1 cellular context compared by ENCODE assay signal in the genomic region with DNA sequence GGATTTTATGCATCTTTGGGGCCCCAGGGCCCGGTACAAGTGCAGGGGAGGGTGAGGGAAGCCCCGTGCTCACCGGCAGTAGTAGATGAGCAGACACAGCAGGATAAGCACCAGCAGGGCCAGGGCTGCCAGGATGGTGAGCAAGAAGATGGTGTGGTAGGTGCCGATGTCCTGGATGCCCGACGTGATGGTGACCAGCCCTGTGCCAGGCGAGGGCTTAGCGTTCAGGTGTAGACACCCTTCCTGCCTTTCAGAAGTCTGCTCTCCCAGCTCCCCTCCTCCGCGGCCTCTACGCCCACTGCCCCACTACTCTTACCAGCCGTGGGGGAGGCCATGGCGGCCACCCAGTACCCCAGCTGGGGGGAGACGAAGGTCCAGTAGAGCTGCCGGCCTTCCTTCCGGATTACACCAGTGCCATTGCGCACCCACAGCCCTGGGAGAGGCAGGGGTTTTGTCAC.
TF ChIP-seq lines count a peak whose summit lies in the region.

No MANE protein-coding gene starts in this region.

TF ChIP-seq in WTC11, 78 proteins besides CTCF, POLR2A, EP300 and RAD21 (continued from another document):
- TF ChIP-seq ZNF532 (CRISPR knock-in tag; IDR thresholded peaks at IDR 0.05; ENCODE audit: borderline replicate concordance) = no peak
TF ChIP-seq in WTC11: peak in this region for 2.
